18 cellular contexts compared by ENCODE assay signal in genomic region chr18:70377317-70377799, GRCh38.
DNase-seq lines count a peak whose midpoint lies in the region; ATAC-seq and TF ChIP-seq lines count a peak whose summit lies in the region.
"Had no signal": no experiment of that assay in that cellular context is flagged by ENCODE, and none has a peak within 500 bp of the region (broad histone marks: within the 10 kb centered on the region; RNA-seq: fewer than 3 reads in every experiment).

No MANE protein-coding gene starts in this region.

- H3K4me3 Mint-ChIP-seq in effector memory CD8-positive, alpha-beta T cell, result no peak overlapping the region
- H3K4me3 Mint-ChIP-seq: CD8-positive, alpha-beta T cell had no signal

- H3K4me3 ChIP-seq in cardiac muscle cell (no peak overlapping the region), left ventricle myocardium inferior (no peak overlapping the region), epithelial cell of proximal tubule (ENCODE audit: low read depth, low read length) (no peak overlapping the region), mesodermal cell (ENCODE audit: extremely low read depth, insufficient read depth, low read length, poor library complexity, severe bottlenecking) (no peak overlapping the region)
- H3K4me3 ChIP-seq: ascending aorta had no signal

- peaks cover 3% of the 10 kb centered on the region for H3K36me3 Mint-ChIP-seq in effector memory CD8-positive, alpha-beta T cell (ENCODE audit: insufficient read depth)
- H3K36me3 Mint-ChIP-seq: CD8-positive, alpha-beta T cell had no signal

- H3K9me3 Mint-ChIP-seq in effector memory CD8-positive, alpha-beta T cell, result no peaks in the 10 kb centered on the region
- H3K9me3 Mint-ChIP-seq: CD8-positive, alpha-beta T cell had no signal

- TF ChIP-seq CTCF in cardiac muscle cell (IDR thresholded peaks at IDR 0.05; ENCODE audit: low read depth, low read length), result no peak
- no peak for TF ChIP-seq CTCF in left ventricle myocardium inferior (IDR thresholded peaks at IDR 0.05; ENCODE audit: borderline replicate concordance)
- no peak for TF ChIP-seq CTCF in epithelial cell of proximal tubule (conservative IDR thresholded peaks at IDR 0.05; ENCODE audit: low read depth, low read length)

- no peaks in the 10 kb centered on the region for H3K4me1 Mint-ChIP-seq in effector memory CD8-positive, alpha-beta T cell (ENCODE audit: low read depth in 2 of 2)

- peak; percentile 7 to 38 for DNase-seq in cardiac muscle cell (ENCODE audit: low read depth in 1 of 2, low spot score in 1 of 2)
- DNase-seq in left ventricle myocardium inferior, result no peak
- DNase-seq in epithelial cell of proximal tubule (ENCODE audit: low read depth), result peak; percentile 69
- DNase-seq in EL, result no peak
- no peak for DNase-seq in medulla oblongata (ENCODE audit: extremely low spot score)
- DNase-seq in iPS-NIHi11 (ENCODE audit: low spot score), result no peak
- no peak for DNase-seq in effector memory CD8-positive, alpha-beta T cell
- DNase-seq: activated effector memory CD4-positive, alpha-beta T cell treated with anti-CD3 and anti-CD28 coated beads, Interleukin-2, amount 50 U/mL, for 16 hours; CD8-positive, alpha-beta T cell; foreskin keratinocyte; GDM1; NCI-H187; NCI-H524 treated with DMSO at 0.1 percent for 48 hours; SW 1271 had no signal

- H3K27ac Mint-ChIP-seq in effector memory CD8-positive, alpha-beta T cell, result no peak overlapping the region
- H3K27ac Mint-ChIP-seq: CD8-positive, alpha-beta T cell had no signal

- H3K4me1 ChIP-seq in cardiac muscle cell (ENCODE audit: low read depth) (peaks cover 21% of the 10 kb centered on the region), left ventricle myocardium inferior (no peaks in the 10 kb centered on the region), mesodermal cell (ENCODE audit: control insufficient read depth, insufficient read depth, low read length, poor library complexity, severe bottlenecking) (peaks cover 37% of the 10 kb centered on the region)
- H3K4me1 ChIP-seq: ascending aorta had no signal

- no peaks in the 10 kb centered on the region for H3K36me3 ChIP-seq in cardiac muscle cell
- no peaks in the 10 kb centered on the region for H3K36me3 ChIP-seq in left ventricle myocardium inferior
- no peaks in the 10 kb centered on the region for H3K36me3 ChIP-seq in mesodermal cell (ENCODE audit: control insufficient read depth, insufficient read depth, low read length)
- H3K36me3 ChIP-seq: ascending aorta had no signal

- no peak for ATAC-seq in effector memory CD8-positive, alpha-beta T cell (replicated peaks)
- ATAC-seq: CD8-positive, alpha-beta T cell; foreskin keratinocyte had no signal

- WGBS in mesodermal cell (ENCODE audit: insufficient coverage in 2 of 2), 2 experiments, result 76 to 96% methylated on average over 7 of the region's 8 CpGs

- no peaks in the 10 kb centered on the region for H3K9me3 ChIP-seq in cardiac muscle cell (ENCODE audit: low read depth)
- no peaks in the 10 kb centered on the region for H3K9me3 ChIP-seq in left ventricle myocardium inferior (replicated peaks)
- H3K9me3 ChIP-seq in mesodermal cell (ENCODE audit: control insufficient read depth, low read length), result no peaks in the 10 kb centered on the region
- H3K9me3 ChIP-seq: ascending aorta had no signal

- H3K27ac ChIP-seq in cardiac muscle cell, result no peak overlapping the region
- no peak overlapping the region for H3K27ac ChIP-seq in left ventricle myocardium inferior (replicated peaks)
- peak overlapping the region; percentile 56 for H3K27ac ChIP-seq in mesodermal cell (ENCODE audit: low read depth, low read length, severe bottlenecking)
- H3K27ac ChIP-seq: ascending aorta, foreskin keratinocyte, HL-60, VCaP had no signal

- H3K27me3 ChIP-seq in cardiac muscle cell (no peaks in the 10 kb centered on the region), left ventricle myocardium inferior (ENCODE audit: low read depth) (no peaks in the 10 kb centered on the region)
- H3K27me3 ChIP-seq: ascending aorta, foreskin keratinocyte had no signal

- H3K27me3 Mint-ChIP-seq in effector memory CD8-positive, alpha-beta T cell, result peaks cover 0 to 5% of the 10 kb centered on the region in 2 donors

- intact Hi-C loops in left ventricle myocardium inferior (cut with micrococcal nuclease), result no loop called here

Comparison
In these comparisons a context has a peak if more than half of its experiments do, and no peak if none do; other contexts are left out.
1. DNase-seq: peak in cardiac muscle cell (2 of 2) and epithelial cell of proximal tubule (single experiment); none in left ventricle myocardium inferior (single experiment), EL (single experiment), medulla oblongata (single experiment), iPS-NIHi11 (single experiment) and effector memory CD8-positive, alpha-beta T cell (0 of 3).